11 cellular contexts compared by ENCODE assay signal in genomic region chr2:37625156-37625555, GRCh38. TPM values are rescaled to one million over a fixed set of nuclear protein-coding genes. Genes with fewer than 3 reads are reported as not detected.
DNase-seq lines count a peak whose midpoint lies in the region; ATAC-seq, FAIRE-seq and TF ChIP-seq lines count a peak whose summit lies in the region.
"Had no signal": no experiment of that assay in that cellular context is flagged by ENCODE, and none has a peak within 500 bp of the region (broad histone marks: within the 10 kb centered on the region; RNA-seq: fewer than 3 reads in every experiment).

No MANE protein-coding gene starts in this region.

- H2AK5ac ChIP-seq in H1 (ENCODE audit: low read depth, low read length): no peak overlapping the region

- H2BK20ac ChIP-seq in H1 (ENCODE audit: low read length): no peak overlapping the region

- no peak overlapping the region for H3K56ac ChIP-seq in H1 (replicated peaks; ENCODE audit: insufficient read length, low read depth, low read length)

- no peak overlapping the region for H4K91ac ChIP-seq in H1 (replicated peaks; ENCODE audit: insufficient read length, low read length)

- FAIRE-seq in H1 (lab: Jason Lieb, UNC): no peak
- FAIRE-seq: HepG2 had no signal

- H3K79me1 ChIP-seq in H1 (ENCODE audit: low read depth, low read length): no peaks in the 10 kb centered on the region

- H3K4ac ChIP-seq in H1 (replicated peaks; ENCODE audit: insufficient read length, low read depth, low read length): peak overlapping the region; percentile 35

- CTCF ChIA-PET in H1 (lab: Charles Lee; ENCODE audit: partially characterized antibody): interaction anchor here (0.6 to 1.0 kb wide), 2 partner anchors 207 to 840 kb away, joined by 3 to 4 read pairs; no protein-coding TSS in a partner anchor

- no peak overlapping the region for H3K4me3 ChIP-seq in Peyer's patch
- no peak overlapping the region for H3K4me3 ChIP-seq in H1 (ENCODE audit: extremely low read depth in 1 of 4, insufficient read depth in 2 of 4, low read depth in 3 of 4, low read length in 4 of 4)
- H3K4me3 ChIP-seq in prostate gland: no peak overlapping the region

- H3K4me1 ChIP-seq in Peyer's patch (peaks cover 0 to 15% (median 7%) of the 10 kb centered on the region in 4 donors), H1 (replicated peaks in 1 of 4; ENCODE audit: control insufficient read depth in 3 of 4, insufficient read depth in 4 of 4, low read length in 3 of 4) (no peaks in the 10 kb centered on the region), prostate gland (replicated peaks) (no peaks in the 10 kb centered on the region)

- H3K23ac ChIP-seq in H1 (ENCODE audit: insufficient read length): no peak overlapping the region

- TF ChIP-seq POLR2A in Peyer's patch (IDR thresholded peaks at IDR 0.05) (no peak), H1 (IDR thresholded peaks at IDR 0.05; ENCODE audit: control extremely low read depth in 1 of 2, low read depth in 2 of 2, low read length in 2 of 2) (no peak), prostate gland (IDR thresholded peaks at IDR 0.05) (no peak)

- peak overlapping the region in 3 of 4 donors; percentile 7 to 67 (median 50) for H3K27ac ChIP-seq in Peyer's patch
- H3K27ac ChIP-seq in H1 (ENCODE audit: low read depth, low read length): no peak overlapping the region
- peak overlapping the region; percentile 26 to 44 for H3K27ac ChIP-seq in prostate gland

- H3K36me3 ChIP-seq in Peyer's patch (no peaks in the 10 kb centered on the region), H1 (ENCODE audit: control insufficient read depth in 2 of 4, insufficient read depth in 4 of 4, low read length in 3 of 4) (no peaks in the 10 kb centered on the region), prostate gland (no peaks in the 10 kb centered on the region)

- H2BK12ac ChIP-seq in H1 (ENCODE audit: low read depth, low read length): no peak overlapping the region

- H2BK120ac ChIP-seq in H1 (replicated peaks; ENCODE audit: low read depth, low read length): no peak overlapping the region

- H3K9ac ChIP-seq in H1 (replicated peaks in 1 of 4; ENCODE audit: extremely low read depth in 1 of 4, low read depth in 3 of 4, low read length in 3 of 4): no peak overlapping the region

- DNase-seq in ELR (ENCODE audit: low read depth) (peak; percentile 80), Peyer's patch (no peak), H1 (ENCODE audit: low read depth in 1 of 2, low spot score in 2 of 2) (no peak), prostate gland (ENCODE audit: low spot score) (no peak), UCSD-AML1 (lab: John Stamatoyannopoulos, UW; ENCODE audit: unreplicated experiment) (no peak), GOT3 (lab: John Stamatoyannopoulos, UW) (no peak), NCI-H2196 (lab: John Stamatoyannopoulos, UW; ENCODE audit: unreplicated experiment) (no peak)
- DNase-seq: erythroblast, H7 had no signal

- TF ChIP-seq CTCF in Peyer's patch (IDR thresholded peaks at IDR 0.05): no peak
- TF ChIP-seq CTCF in H1 (IDR thresholded peaks at IDR 0.05; ENCODE audit: control extremely low read depth in 1 of 3, insufficient read depth in 1 of 3, low read depth in 1 of 3, low read length in 3 of 3): no peak
- TF ChIP-seq CTCF in prostate gland (IDR thresholded peaks at IDR 0.05): no peak

- H4K5ac ChIP-seq in H1 (ENCODE audit: insufficient read length, low read depth, low read length): no peak overlapping the region

- H2AFZ ChIP-seq in H1 (ENCODE audit: low read length): no peak overlapping the region

- H3K23me2 ChIP-seq in H1 (ENCODE audit: low read depth, low read length): no peaks in the 10 kb centered on the region

- H3K79me2 ChIP-seq in H1 (ENCODE audit: control insufficient read depth in 1 of 2, insufficient read depth in 2 of 2, low read length in 2 of 2): no peaks in the 10 kb centered on the region

- H3K27me3 ChIP-seq in Peyer's patch: no peaks in the 10 kb centered on the region
- no peaks in the 10 kb centered on the region; a peak in 1 of 7 replicates for H3K27me3 ChIP-seq in H1 (replicated peaks in 1 of 4; ENCODE audit: control insufficient read depth in 3 of 4, extremely low read depth in 1 of 4, insufficient read depth in 3 of 4, low read length in 3 of 4)
- H3K27me3 ChIP-seq in prostate gland (replicated peaks; ENCODE audit: insufficient read depth): no peaks in the 10 kb centered on the region

- TF ChIP-seq RAD21 in H1 (IDR thresholded peaks at IDR 0.05 in 1 of 2, conservative IDR thresholded peaks at IDR 0.05 in 1 of 2; ENCODE audit: low read depth in 2 of 2, low read length in 2 of 2): no peak

- no peaks in the 10 kb centered on the region for H4K20me1 ChIP-seq in H1 (replicated peaks in 1 of 2; ENCODE audit: control insufficient read depth in 1 of 2, insufficient read depth in 2 of 2, low read length in 2 of 2)

- POLR2A ChIA-PET in H1 (lab: Charles Lee; ENCODE audit: partially characterized antibody): no interaction called here

- H3K9me3 ChIP-seq in Peyer's patch: no peaks in the 10 kb centered on the region
- H3K9me3 ChIP-seq in H1 (ENCODE audit: insufficient read depth in 2 of 2, low read depth in 1 of 2, low read length in 1 of 2): no peaks in the 10 kb centered on the region
- no peaks in the 10 kb centered on the region for H3K9me3 ChIP-seq in prostate gland

- H3K18ac ChIP-seq in H1 (ENCODE audit: extremely low read depth, low read length): no peak overlapping the region

- H2BK15ac ChIP-seq in H1 (ENCODE audit: low read length): no peak overlapping the region

- TF ChIP-seq EP300 in H1 (IDR thresholded peaks at IDR 0.05; ENCODE audit: borderline replicate concordance in 1 of 2, low read depth in 2 of 2, low read length in 2 of 2): no peak

- H3K14ac ChIP-seq in H1 (ENCODE audit: insufficient read length): no peak overlapping the region

- intact Hi-C loops in prostate gland (cut with DNase I): no loop called here

- no peak overlapping the region for H3K4me2 ChIP-seq in H1 (ENCODE audit: insufficient read depth in 1 of 2, low read depth in 2 of 2, low read length in 2 of 2)

- no peak overlapping the region for H4K8ac ChIP-seq in H1 (ENCODE audit: extremely low read depth, insufficient read depth, low read length)

- H2BK5ac ChIP-seq in H1 (ENCODE audit: low read depth, low read length): no peak overlapping the region

- ATAC-seq in GM18868 (IDR thresholded peaks at IDR 0.05; ENCODE audit: unreplicated experiment): no peak
- ATAC-seq: HepG2 had no signal

TF ChIP-seq in H1, 55 proteins besides CTCF, POLR2A, EP300 and RAD21 (continues in another document):
- TF ChIP-seq ATF3 (IDR thresholded peaks at IDR 0.05; ENCODE audit: insufficient read depth, low read depth, low read length): no peak
- TF ChIP-seq ZNF274 (IDR thresholded peaks at IDR 0.05; ENCODE audit: borderline replicate concordance, extremely low read depth, low read length): no peak

RNA-seq across cellular contexts. Expression of gene CDC42EP3, which starts 46.3 kb away (rescaled TPM):
- total RNA-seq in Peyer's patch: 1 to 10 TPM; 7.0 to 9.5 (median 7.6) TPM
- 24.7 and 25.2 TPM in 2 replicates for total RNA-seq in H1 (2021; fragmentation: NEBNext Ultra II Directional; extraction: Animal tissue kit (Norgen Biotek cat#: 25700))
- 18.4 and 19.3 TPM in 2 replicates for polyA plus RNA-seq in H1 (2011; rRNA removed)
- polyA plus RNA-seq in H1 (2011; cell fraction: cytosol; rRNA removed): 19.7 TPM
- polyA plus RNA-seq in H1 (2011; cell fraction: nucleus; rRNA removed): 23.3 TPM
- polyA plus RNA-seq in H1 (2012, experiment 1 of 2): 12.0 to 23.5 TPM (median 15.7 TPM) in 4 replicates
- 7.4 TPM for polyA plus RNA-seq in H1 (2012, experiment 2 of 2)
- polyA plus RNA-seq in H1 (2013, experiment 1 of 2): 23.5 TPM
- polyA plus RNA-seq in H1 (2013, experiment 2 of 2): 27.0 TPM
- 25.5 and 26.6 TPM in 2 replicates for polyA minus RNA-seq in H1 (2011; rRNA and poly(A)+ RNA removed)
- 10.1 TPM for polyA minus RNA-seq in H1 (2011; cell fraction: cytosol; rRNA and poly(A)+ RNA removed)
- polyA minus RNA-seq in H1 (2011; cell fraction: nucleus; rRNA and poly(A)+ RNA removed): 23.3 TPM
- total RNA-seq in prostate gland: 10 to 100 TPM; 38.5 to 75.5 TPM
- total RNA-seq: HepG2 had no signal
